Comparison of ENCODE assay signal across 8 cellular contexts in the genomic region with DNA sequence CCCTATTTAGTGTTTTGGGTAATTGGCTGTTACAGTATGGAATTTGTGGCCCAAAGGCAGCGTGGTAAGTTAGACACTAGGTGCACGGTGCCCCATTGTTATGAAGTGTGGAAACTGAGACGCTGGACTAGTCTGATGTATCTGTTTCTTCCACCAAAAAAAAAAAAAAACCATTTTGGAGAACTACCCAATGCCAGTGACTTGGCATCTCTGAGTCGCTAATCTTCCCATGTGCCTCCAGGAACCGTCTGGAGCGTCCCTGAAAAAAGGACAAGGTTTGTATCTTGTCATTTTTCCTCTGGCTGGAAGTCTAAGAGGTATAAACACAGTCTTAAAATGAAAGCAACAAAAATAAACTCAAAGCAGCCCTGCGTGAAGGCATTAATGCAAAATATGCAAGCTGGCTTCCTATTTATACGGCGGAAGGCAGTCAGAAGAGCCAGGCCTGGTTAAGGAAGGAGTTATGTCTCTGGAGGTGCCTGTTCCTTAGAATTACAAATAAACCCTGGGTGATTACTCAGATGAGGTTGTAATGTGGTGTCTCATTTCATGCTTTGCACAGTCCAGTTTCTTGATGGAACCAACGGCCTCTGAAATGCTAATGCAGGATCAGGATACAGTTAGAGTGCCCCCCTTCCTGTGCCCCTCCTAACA. TPM values are rescaled to one million over a fixed set of nuclear protein-coding genes. Genes with fewer than 3 reads are reported as not detected.
A peak's percentile ranks its signal among the peaks of the same experiment; 100 is the strongest.
DNase-seq lines count a peak whose midpoint lies in the region; ATAC-seq and TF ChIP-seq lines count a peak whose summit lies in the region.

No MANE protein-coding gene starts in this region.

- peaks cover 7% of the 10 kb centered on the region for H3K27me3 Mint-ChIP-seq in activated CD4-positive, alpha-beta T cell treated with anti-CD3 and anti-CD28 coated beads for 36 hours

- H3K4me1 Mint-ChIP-seq in activated CD4-positive, alpha-beta T cell treated with anti-CD3 and anti-CD28 coated beads for 36 hours, result peaks cover 70% of the 10 kb centered on the region

- H3K36me3 ChIP-seq in breast epithelium (no peaks in the 10 kb centered on the region), lung (ENCODE audit: control insufficient read depth in 2 of 2, insufficient read depth in 2 of 2, low read length in 2 of 2) (peaks cover 0 to 4% of the 10 kb centered on the region in 2 donors), tibial nerve (no peaks in the 10 kb centered on the region)

- H3K9me3 ChIP-seq in breast epithelium (no peaks in the 10 kb centered on the region), lung (ENCODE audit: control insufficient read depth in 2 of 2, insufficient read depth in 1 of 2, low read length in 1 of 2) (no peaks in the 10 kb centered on the region), tibial nerve (no peaks in the 10 kb centered on the region)

- H3K4me3 Mint-ChIP-seq in activated CD4-positive, alpha-beta T cell treated with anti-CD3 and anti-CD28 coated beads for 36 hours, result no peak overlapping the region

- CTCF ChIA-PET in activated CD4-positive, alpha-beta T cell treated with anti-CD3 and anti-CD28 coated beads for 36 hours (lab: Charles Lee), result interaction anchor here (0.5 to 1.1 kb wide), 2 partner anchors 22 to 33 kb away, joined by 3 read pairs; no protein-coding TSS in a partner anchor
- CTCF ChIA-PET in GM10248 (lab: Yijun Ruan, JAX), result interaction anchor here (1.1 to 1.9 kb wide), 4 partner anchors 10 to 265 kb away, joined by 3 to 8 read pairs (median 3); partner anchors contain the start of gene FAM98C

- TF ChIP-seq EP300 in tibial nerve (IDR thresholded peaks at IDR 0.05), result no peak

- peak overlapping the region; percentile 55 for H3K27ac Mint-ChIP-seq in activated CD4-positive, alpha-beta T cell treated with anti-CD3 and anti-CD28 coated beads for 36 hours

- intact Hi-C loops in activated CD4-positive, alpha-beta T cell treated with anti-CD3 and anti-CD28 coated beads for 36 hours (cut with DNase I, micrococcal nuclease), result no loop called here
- intact Hi-C loops in breast epithelium (cut with DNase I; ENCODE audit: low total_unique reads), result no loop called here

- H3K36me3 Mint-ChIP-seq in activated CD4-positive, alpha-beta T cell treated with anti-CD3 and anti-CD28 coated beads for 36 hours (ENCODE audit: low read depth), result peaks cover 17% of the 10 kb centered on the region

- TF ChIP-seq POLR2A in breast epithelium (IDR thresholded peaks at IDR 0.05) (no peak), tibial nerve (IDR thresholded peaks at IDR 0.05) (no peak)

- H3K27ac ChIP-seq in breast epithelium (peak overlapping the region; percentile 98 to 99), lung (ENCODE audit: low read depth in 1 of 2, low read length in 1 of 2) (peak overlapping the region; percentile 88 to 95), tibial nerve (peak overlapping the region; percentile 81 to 93 (median 87))

- H3K4me3 ChIP-seq in breast epithelium, result peak overlapping the region in 1 of 3 donors; percentile 14
- H3K4me3 ChIP-seq in lung, result no peak overlapping the region
- no peak overlapping the region for H3K4me3 ChIP-seq in tibial nerve

- no peaks in the 10 kb centered on the region for H3K9me3 Mint-ChIP-seq in activated CD4-positive, alpha-beta T cell treated with anti-CD3 and anti-CD28 coated beads for 36 hours (ENCODE audit: low read depth)

- POLR2A ChIA-PET in activated CD4-positive, alpha-beta T cell treated with anti-CD3 and anti-CD28 coated beads for 36 hours (lab: Charles Lee), result no interaction called here
- POLR2A ChIA-PET in GM10248 (lab: Yijun Ruan, JAX), result interaction anchor here (1.0 kb wide), 1 partner anchor 21 kb away, joined by 3 read pairs; the partner anchor contains the start of gene ACTN4

- DNase-seq in activated CD4-positive, alpha-beta T cell treated with anti-CD3 and anti-CD28 coated beads for 36 hours, result no peak
- DNase-seq in activated CD4-positive, alpha-beta T cell treated with anti-CD3 and anti-CD28 coated beads, Interleukin-2, amount 50 U/mL, for 1 hour, result no peak
- DNase-seq in breast epithelium (ENCODE audit: low spot score in 2 of 2) (no peak), lung (ENCODE audit: low spot score) (no peak), tibial nerve (ENCODE audit: low spot score in 2 of 2) (no peak), GM10248 (ENCODE audit: extremely low spot score) (no peak), NOMO-1 (lab: John Stamatoyannopoulos, UW; ENCODE audit: unreplicated experiment in 2 of 2) (no peak)

- TF ChIP-seq CTCF in breast epithelium (IDR thresholded peaks at IDR 0.05) (no peak), lung (IDR thresholded peaks at IDR 0.05; ENCODE audit: control extremely low read depth, extremely low read depth) (no peak), tibial nerve (IDR thresholded peaks at IDR 0.05) (no peak), GM10248 (IDR thresholded peaks at IDR 0.05; ENCODE audit: control extremely low read depth, extremely low read depth, low read depth, missing control alignments) (no peak)

- H3K27me3 ChIP-seq in breast epithelium (no peaks in the 10 kb centered on the region), lung (ENCODE audit: control insufficient read depth, insufficient read depth) (no peaks in the 10 kb centered on the region), tibial nerve (no peaks in the 10 kb centered on the region)

- peaks cover 37 to 62% of the 10 kb centered on the region in 2 donors for H3K4me1 ChIP-seq in breast epithelium
- H3K4me1 ChIP-seq in lung (ENCODE audit: control insufficient read depth in 2 of 2, insufficient read depth in 2 of 2, low read length in 2 of 2), result peaks cover 54 to 71% of the 10 kb centered on the region in 2 donors
- peaks cover 0 to 98% (median 83%) of the 10 kb centered on the region in 4 donors for H3K4me1 ChIP-seq in tibial nerve

- ATAC-seq in activated CD4-positive, alpha-beta T cell treated with anti-CD3 and anti-CD28 coated beads for 36 hours, result no peak
- no peak for ATAC-seq in lung (ENCODE audit: insufficient read depth, low FRiP score)
- ATAC-seq in HG03025 (IDR thresholded peaks at IDR 0.05; ENCODE audit: low FRiP score, unreplicated experiment), result no peak

- 14 to 35% methylated on average over 10 of the region's 10 CpGs for WGBS in lung, 2 donors
- WGBS in tibial nerve, 2 donors, result 31 to 36% methylated on average over 10 of the region's 10 CpGs

RNA-seq across cellular contexts. Expression of gene ACTN4, which starts 20.2 kb away (rescaled TPM):
- 100 to 1,000 TPM; 181 to 182 TPM for total RNA-seq in activated CD4-positive, alpha-beta T cell treated with anti-CD3 and anti-CD28 coated beads for 36 hours
- total RNA-seq in breast epithelium (100 to 1,000 TPM; 182 to 296 (median 269) TPM), lung (100 to 1,000 TPM; 339 to 552 TPM), tibial nerve (100 to 1,000 TPM; 342 to 463 (median 382) TPM)
- polyA plus RNA-seq in lung, result 100 to 1,000 TPM; 229 to 394 TPM

RNA-seq across cellular contexts. Expression of gene EIF3K, which starts 48.7 kb away (rescaled TPM):
- 100 to 1,000 TPM; 269 to 297 TPM for total RNA-seq in activated CD4-positive, alpha-beta T cell treated with anti-CD3 and anti-CD28 coated beads for 36 hours
- total RNA-seq in breast epithelium, result 100 to 1,000 TPM; 401 to 562 (median 420) TPM
- total RNA-seq in lung, result 100 to 1,000 TPM; 142 to 243 TPM
- 100 to 1,000 TPM; 266 to 344 TPM for polyA plus RNA-seq in lung
- 100 to 1,000 TPM; 326 to 534 (median 466) TPM for total RNA-seq in tibial nerve

RNA-seq across cellular contexts. Expression of gene MAP4K1, which starts 49.9 kb away (rescaled TPM):
- total RNA-seq in activated CD4-positive, alpha-beta T cell treated with anti-CD3 and anti-CD28 coated beads for 36 hours, result 100 to 1,000 TPM; 195 to 198 TPM
- total RNA-seq in breast epithelium (1 to 10 TPM; 2.5 to 9.3 (median 3.6) TPM), lung (1 to 10 TPM; 4.0 to 9.8 TPM), tibial nerve (10 to 100 TPM in 1 of 4 donors, 1 to 10 TPM in 3; 2.5 to 10.0 (median 8.8) TPM)
- 10 to 100 TPM in 1 of 2 donors, 1 to 10 TPM in 1; 7.0 to 13.1 TPM for polyA plus RNA-seq in lung

Comparison
In these comparisons a context has a peak if more than half of its experiments do, and no peak if none do; other contexts are left out.
1. RNA of gene MAP4K1, which starts 49.9 kb away (total RNA-seq): 195 to 198 TPM in activated CD4-positive, alpha-beta T cell treated with anti-CD3 and anti-CD28 coated beads for 36 hours; 2.5 to 10.0 TPM in tibial nerve, 4.0 to 9.8 TPM in lung and 2.5 to 9.3 TPM in breast epithelium; every median in the first group is over 10 times any median in the second.
2. Peak in every context shown above with its lines, with median percentiles within 50 percentile points of each other: H3K27ac ChIP-seq.